Comparison of ENCODE assay signal across 8 cellular contexts in genomic region chr9:91101598-91102168, GRCh38.
A peak's percentile ranks its signal among the peaks of the same experiment; 100 is the strongest.
DNase-seq lines count a peak whose midpoint lies in the region; TF ChIP-seq lines count a peak whose summit lies in the region.

No MANE protein-coding gene starts in this region.

- H4K91ac ChIP-seq in mesenchymal stem cell (ENCODE audit: low read length): no peak overlapping the region

- no peak overlapping the region for H4K8ac ChIP-seq in mesenchymal stem cell (ENCODE audit: low read length)

- no peaks in the 10 kb centered on the region for H3K36me3 Mint-ChIP-seq in mesothelial cell of epicardium

- 83% methylated on average over 8 of the region's 8 CpGs for whole genome bisulfite sequencing in mesenchymal stem cell
- WGBS in suprapubic skin: 63% methylated on average over 8 of the region's 8 CpGs

- no peak overlapping the region for H3K4me3 Mint-ChIP-seq in mesothelial cell of epicardium

- no peak overlapping the region for H2BK5ac ChIP-seq in mesenchymal stem cell (ENCODE audit: low read depth, low read length, poor library complexity, severe bottlenecking)

- H3K14ac ChIP-seq in mesenchymal stem cell (ENCODE audit: low read length in 2 of 2): no peak overlapping the region

- H3K27ac Mint-ChIP-seq in mesothelial cell of epicardium: no peak overlapping the region

- H3K27ac ChIP-seq in mesenchymal stem cell (ENCODE audit: low read length, poor library complexity, severe bottlenecking): no peak overlapping the region
- H3K27ac ChIP-seq in suprapubic skin: peak overlapping the region; percentile 39

- no peaks in the 10 kb centered on the region for H3K9me3 Mint-ChIP-seq in mesothelial cell of epicardium

- no peak overlapping the region for H2BK120ac ChIP-seq in mesenchymal stem cell (ENCODE audit: low read depth, low read length)

- peaks cover 12% of the 10 kb centered on the region for H3K27me3 Mint-ChIP-seq in mesothelial cell of epicardium (ENCODE audit: low read depth)

- no peaks in the 10 kb centered on the region for H3K79me1 ChIP-seq in mesenchymal stem cell (replicated peaks; ENCODE audit: low read length, poor library complexity, severe bottlenecking)

- no peak overlapping the region for H2BK12ac ChIP-seq in mesenchymal stem cell (ENCODE audit: low read length in 2 of 2)

- H3K23ac ChIP-seq in mesenchymal stem cell (ENCODE audit: low read length in 2 of 2): no peak overlapping the region

- H2BK15ac ChIP-seq in mesenchymal stem cell (ENCODE audit: low read depth, poor library complexity, severe bottlenecking): no peak overlapping the region

- H3K36me3 ChIP-seq in mesenchymal stem cell (ENCODE audit: control insufficient read depth in 1 of 2, insufficient read depth in 2 of 2, low read depth in 1 of 2, low read length in 2 of 2): no peaks in the 10 kb centered on the region
- H3K36me3 ChIP-seq in suprapubic skin: no peaks in the 10 kb centered on the region

- H3K27me3 ChIP-seq in mesenchymal stem cell (ENCODE audit: control insufficient read depth in 1 of 2, insufficient read depth in 1 of 2, low read length in 2 of 2) (no peaks in the 10 kb centered on the region), suprapubic skin (no peaks in the 10 kb centered on the region)

- no peak overlapping the region for H2AFZ ChIP-seq in mesenchymal stem cell (ENCODE audit: low read depth, low read length)

- DNase-seq in NCI-H2196 (lab: John Stamatoyannopoulos, UW; ENCODE audit: unreplicated experiment) (peak; percentile 16), NCI-H2196 treated with DMSO at 0.1 percent for 48 hours (lab: John Stamatoyannopoulos, UW; ENCODE audit: unreplicated experiment) (no peak), activated T-cell treated with anti-CD3 and anti-CD28 coated beads for 4 hours (peak; percentile 56), mesenchymal stem cell (no peak), suprapubic skin (ENCODE audit: low spot score in 2 of 2) (no peak), foreskin melanocyte (no peak), NCI-H1930 (lab: John Stamatoyannopoulos, UW) (no peak), mesothelial cell of epicardium (ENCODE audit: low spot score in 2 of 2, unreplicated experiment in 2 of 2) (no peak)

- H3K4me2 ChIP-seq in mesenchymal stem cell (ENCODE audit: low read length, poor library complexity, severe bottlenecking): no peak overlapping the region

- peaks cover 9% of the 10 kb centered on the region for H3K4me1 ChIP-seq in mesenchymal stem cell (ENCODE audit: control insufficient read depth, insufficient read depth, low read depth, low read length)
- H3K4me1 ChIP-seq in suprapubic skin: peaks cover 37% of the 10 kb centered on the region

- no peak overlapping the region for H2AK5ac ChIP-seq in mesenchymal stem cell (ENCODE audit: low read length, severe bottlenecking)

- TF ChIP-seq EP300 in suprapubic skin (IDR thresholded peaks at IDR 0.05): no peak

- H3K9ac ChIP-seq in mesenchymal stem cell (ENCODE audit: low read length): peak overlapping the region; percentile 82

- no peak overlapping the region for H3K4ac ChIP-seq in mesenchymal stem cell (ENCODE audit: low read depth in 1 of 2, low read length in 2 of 2)

- H3K18ac ChIP-seq in mesenchymal stem cell (ENCODE audit: low read depth in 1 of 2, low read length in 2 of 2): no peak overlapping the region

- H3K4me1 Mint-ChIP-seq in mesothelial cell of epicardium: peaks cover 31% of the 10 kb centered on the region

- TF ChIP-seq CTCF in suprapubic skin (IDR thresholded peaks at IDR 0.05): no peak
- TF ChIP-seq CTCF in mesothelial cell of epicardium (IDR thresholded peaks at IDR 0.05; ENCODE audit: unreplicated experiment): no peak

- no peak for TF ChIP-seq POLR2A in suprapubic skin (IDR thresholded peaks at IDR 0.05)

- no peak overlapping the region for H3K4me3 ChIP-seq in mesenchymal stem cell (ENCODE audit: insufficient read depth in 1 of 2, low read depth in 1 of 2, low read length in 2 of 2)
- H3K4me3 ChIP-seq in suprapubic skin: no peak overlapping the region

- H3K9me3 ChIP-seq in mesenchymal stem cell (ENCODE audit: control insufficient read depth, low read length) (no peaks in the 10 kb centered on the region), suprapubic skin (no peaks in the 10 kb centered on the region)

Comparison
In these comparisons a context has a peak if more than half of its experiments do, and no peak if none do; other contexts are left out.
1. DNase-seq: peak in NCI-H2196 (single experiment) and activated T-cell treated with anti-CD3 and anti-CD28 coated beads for 4 hours (single experiment); none in NCI-H2196 treated with DMSO at 0.1 percent for 48 hours (single experiment), mesenchymal stem cell (single experiment), suprapubic skin (0 of 2), foreskin melanocyte (single experiment), NCI-H1930 (0 of 2) and mesothelial cell of epicardium (0 of 2).